Comparison of ENCODE assay signal across 19 cellular contexts in genomic region chr2:102361632-102362241, GRCh38. TPM values are rescaled to one million over a fixed set of nuclear protein-coding genes. Genes with fewer than 3 reads are reported as not detected.
A peak's percentile ranks its signal among the peaks of the same experiment; 100 is the strongest.
DNase-seq lines count a peak whose midpoint lies in the region; ATAC-seq and TF ChIP-seq lines count a peak whose summit lies in the region.
"Had no signal": no experiment of that assay in that cellular context is flagged by ENCODE, and none has a peak within 500 bp of the region (broad histone marks: within the 10 kb centered on the region; RNA-seq: fewer than 3 reads in every experiment).

No MANE protein-coding gene starts in this region.

- H3K36me3 ChIP-seq in Caco-2 (ENCODE audit: control insufficient read depth, insufficient read depth, low read length) = no peaks in the 10 kb centered on the region
- H3K36me3 ChIP-seq: BLaER1, HAP-1 had no signal

- BruUV-seq in Caco-2 (replicated peaks; lab: Mats Ljungman, UMichigan) = no TSS peak

- H3K27me3 ChIP-seq in CD4-positive, alpha-beta T cell (ENCODE audit: control insufficient read depth, insufficient read depth, low read length) = no peaks in the 10 kb centered on the region
- no peaks in the 10 kb centered on the region for H3K27me3 ChIP-seq in Caco-2 (replicated peaks; ENCODE audit: control insufficient read depth, insufficient read depth, low read length)

- H3K27ac ChIP-seq in CD4-positive, alpha-beta T cell (ENCODE audit: low read depth, low read length) = no peak overlapping the region
- H3K27ac ChIP-seq: BLaER1, PC-9 had no signal

- H3K4me3 Mint-ChIP-seq in activated CD4-positive, alpha-beta T cell treated with anti-CD3 and anti-CD28 coated beads for 36 hours = no peak overlapping the region
- no peak overlapping the region for H3K4me3 Mint-ChIP-seq in CD4-positive, alpha-beta T cell
- H3K4me3 Mint-ChIP-seq in activated T-helper 1 cell treated with anti-CD3 and anti-CD28 coated beads, Interleukin-12 subunit alpha, Interleukin-12 subunit beta, Interleukin-2, Interleukin-4 antibody, amounts not matched to agents 30 ng/mL and 10 ng/mL and 1 ng/mL, durations not matched to agents 14 hours and 24 hours and 36 hours = peak overlapping the region; percentile 69
- H3K4me3 Mint-ChIP-seq in immature natural killer cell = peak overlapping the region in 1 of 5 donors; percentile 33
- no peak overlapping the region for H3K4me3 Mint-ChIP-seq in Caco-2 (ENCODE audit: unreplicated experiment)

- TF ChIP-seq CTCF in CD4-positive, alpha-beta T cell (IDR thresholded peaks at IDR 0.05) = no peak
- no peak for TF ChIP-seq CTCF in Caco-2 (IDR thresholded peaks at IDR 0.05; ENCODE audit: insufficient read depth in 1 of 2, low read depth in 1 of 2, low read length in 1 of 2, severe bottlenecking in 1 of 2, unreplicated experiment in 1 of 2)

- peaks cover 79% of the 10 kb centered on the region for H3K4me1 Mint-ChIP-seq in activated CD4-positive, alpha-beta T cell treated with anti-CD3 and anti-CD28 coated beads for 36 hours
- H3K4me1 Mint-ChIP-seq in CD4-positive, alpha-beta T cell (ENCODE audit: low read depth) = peaks cover 60% of the 10 kb centered on the region
- H3K4me1 Mint-ChIP-seq in activated T-helper 1 cell treated with anti-CD3 and anti-CD28 coated beads, Interleukin-12 subunit alpha, Interleukin-12 subunit beta, Interleukin-2, Interleukin-4 antibody, amounts not matched to agents 30 ng/mL and 10 ng/mL and 1 ng/mL, durations not matched to agents 14 hours and 24 hours and 36 hours (ENCODE audit: low read depth) = peaks cover 92% of the 10 kb centered on the region
- H3K4me1 Mint-ChIP-seq in immature natural killer cell (peaks cover 82 to 91% of the 10 kb centered on the region in 2 donors), Caco-2 (ENCODE audit: low read depth, unreplicated experiment) (no peaks in the 10 kb centered on the region)

- no peak for ATAC-seq in activated CD4-positive, alpha-beta T cell treated with anti-CD3 and anti-CD28 coated beads for 36 hours
- no peak for ATAC-seq in CD4-positive, alpha-beta T cell (ENCODE audit: poor library complexity)

- peaks cover 73% of the 10 kb centered on the region for H3K36me3 Mint-ChIP-seq in activated CD4-positive, alpha-beta T cell treated with anti-CD3 and anti-CD28 coated beads for 36 hours (ENCODE audit: low read depth)
- H3K36me3 Mint-ChIP-seq in CD4-positive, alpha-beta T cell (ENCODE audit: low read depth) = peaks cover 44% of the 10 kb centered on the region
- H3K36me3 Mint-ChIP-seq in activated T-helper 1 cell treated with anti-CD3 and anti-CD28 coated beads, Interleukin-12 subunit alpha, Interleukin-12 subunit beta, Interleukin-2, Interleukin-4 antibody, amounts not matched to agents 30 ng/mL and 10 ng/mL and 1 ng/mL, durations not matched to agents 14 hours and 24 hours and 36 hours (ENCODE audit: low read depth) = peaks cover 82% of the 10 kb centered on the region
- H3K36me3 Mint-ChIP-seq in immature natural killer cell (peaks cover 33 to 54% (median 40%) of the 10 kb centered on the region in 3 donors), Caco-2 (ENCODE audit: insufficient read depth, unreplicated experiment) (no peaks in the 10 kb centered on the region)

- POLR2A ChIA-PET in activated CD4-positive, alpha-beta T cell treated with anti-CD3 and anti-CD28 coated beads for 36 hours (lab: Charles Lee) = interaction anchor here (0.7 kb wide), 1 partner anchor 117 kb away, joined by 9 read pairs; no protein-coding TSS in a partner anchor
- POLR2A ChIA-PET in CD4-positive, alpha-beta T cell (lab: Charles Lee) = no interaction called here
- POLR2A ChIA-PET in Caco-2 (lab: Charles Lee) = no interaction called here

- no peak overlapping the region for H3K4me3 ChIP-seq in Caco-2 (ENCODE audit: low read depth, low read length)
- H3K4me3 ChIP-seq: BLaER1, HAP-1, PC-9 had no signal

- CTCF ChIA-PET in activated CD4-positive, alpha-beta T cell treated with anti-CD3 and anti-CD28 coated beads for 36 hours (lab: Charles Lee) = no interaction called here
- CTCF ChIA-PET in CD4-positive, alpha-beta T cell (lab: Charles Lee) = interaction anchor here (1.1 kb wide), 1 partner anchor 81 kb away, joined by 3 read pairs; no protein-coding TSS in a partner anchor
- CTCF ChIA-PET in Caco-2 (lab: Charles Lee) = no interaction called here

- no peaks in the 10 kb centered on the region for H3K27me3 Mint-ChIP-seq in activated CD4-positive, alpha-beta T cell treated with anti-CD3 and anti-CD28 coated beads for 36 hours
- H3K27me3 Mint-ChIP-seq in CD4-positive, alpha-beta T cell = no peaks in the 10 kb centered on the region
- no peaks in the 10 kb centered on the region for H3K27me3 Mint-ChIP-seq in activated T-helper 1 cell treated with anti-CD3 and anti-CD28 coated beads, Interleukin-12 subunit alpha, Interleukin-12 subunit beta, Interleukin-2, Interleukin-4 antibody, amounts not matched to agents 30 ng/mL and 10 ng/mL and 1 ng/mL, durations not matched to agents 14 hours and 24 hours and 36 hours (ENCODE audit: insufficient read depth)
- H3K27me3 Mint-ChIP-seq in immature natural killer cell (ENCODE audit: low read depth in 3 of 3) (peaks cover 0 to 8% (median 3%) of the 10 kb centered on the region in 3 donors), Caco-2 (ENCODE audit: insufficient read depth, unreplicated experiment) (peaks cover 8% of the 10 kb centered on the region)

- H3K9me3 Mint-ChIP-seq in activated CD4-positive, alpha-beta T cell treated with anti-CD3 and anti-CD28 coated beads for 36 hours (ENCODE audit: low read depth) = peaks cover 24% of the 10 kb centered on the region
- peaks cover 5% of the 10 kb centered on the region for H3K9me3 Mint-ChIP-seq in CD4-positive, alpha-beta T cell
- H3K9me3 Mint-ChIP-seq in activated T-helper 1 cell treated with anti-CD3 and anti-CD28 coated beads, Interleukin-12 subunit alpha, Interleukin-12 subunit beta, Interleukin-2, Interleukin-4 antibody, amounts not matched to agents 30 ng/mL and 10 ng/mL and 1 ng/mL, durations not matched to agents 14 hours and 24 hours and 36 hours = peaks cover 33% of the 10 kb centered on the region
- H3K9me3 Mint-ChIP-seq in immature natural killer cell = peaks cover 0 to 9% (median 7%) of the 10 kb centered on the region in 6 donors
- H3K9me3 Mint-ChIP-seq in Caco-2 (ENCODE audit: unreplicated experiment) = peaks cover 19% of the 10 kb centered on the region

- H3K9me3 ChIP-seq in CD4-positive, alpha-beta T cell (ENCODE audit: control insufficient read depth, low read length) = peaks cover 15% of the 10 kb centered on the region
- peaks cover 6% of the 10 kb centered on the region; the same call in 1 of the 2 replicates for H3K9me3 ChIP-seq in Caco-2
- H3K9me3 ChIP-seq: HAP-1 had no signal

- H3K4me1 ChIP-seq in Caco-2 = no peaks in the 10 kb centered on the region
- H3K4me1 ChIP-seq: HAP-1 had no signal

- peak overlapping the region; percentile 39 for H3K27ac Mint-ChIP-seq in activated CD4-positive, alpha-beta T cell treated with anti-CD3 and anti-CD28 coated beads for 36 hours
- peak overlapping the region; percentile 40 for H3K27ac Mint-ChIP-seq in CD4-positive, alpha-beta T cell
- peak overlapping the region; percentile 85 for H3K27ac Mint-ChIP-seq in activated T-helper 1 cell treated with anti-CD3 and anti-CD28 coated beads, Interleukin-12 subunit alpha, Interleukin-12 subunit beta, Interleukin-2, Interleukin-4 antibody, amounts not matched to agents 30 ng/mL and 10 ng/mL and 1 ng/mL, durations not matched to agents 14 hours and 24 hours and 36 hours
- peak overlapping the region in 5 of 6 donors; percentile 47 to 83 (median 68) for H3K27ac Mint-ChIP-seq in immature natural killer cell
- H3K27ac Mint-ChIP-seq in Caco-2 (ENCODE audit: unreplicated experiment) = no peak overlapping the region

- no peak for DNase-seq in activated CD4-positive, alpha-beta T cell treated with anti-CD3 and anti-CD28 coated beads for 36 hours
- DNase-seq in activated CD4-positive, alpha-beta T cell treated with anti-CD3 and anti-CD28 coated beads for 4 hours = no peak
- DNase-seq in CD4-positive, alpha-beta T cell = no peak
- DNase-seq in activated T-helper 1 cell treated with anti-CD3 and anti-CD28 coated beads, Interleukin-12 subunit alpha, Interleukin-12 subunit beta, Interleukin-2, Interleukin-4 antibody, amounts not matched to agents 30 ng/mL and 10 ng/mL and 1 ng/mL, durations not matched to agents 14 hours and 24 hours and 36 hours (ENCODE audit: low spot score) = no peak
- DNase-seq in immature natural killer cell = no peak
- DNase-seq in NCI-H2081 treated with DMSO at 0.1 percent for 48 hours (lab: John Stamatoyannopoulos, UW) = no peak
- no peak for DNase-seq in Caco-2
- DNase-seq in activated CD8-positive, alpha-beta memory T cell treated with anti-CD3 and anti-CD28 coated beads, Interleukin-2, amount 50 U/mL, for 48 hours = no peak
- DNase-seq: 8988T, Karpas-422, NCI-H187 treated with DMSO at 0.1 percent for 48 hours, NCI-H2171, NCI-H446 treated with DMSO at 0.1 percent for 48 hours, NCI-H774, PC-9 had no signal

- intact Hi-C loops in activated CD4-positive, alpha-beta T cell treated with anti-CD3 and anti-CD28 coated beads for 36 hours (cut with DNase I, micrococcal nuclease) = loop anchor here (10.0 kb wide), 2 partner anchors 277 to 627 kb away; no protein-coding TSS in a partner anchor
- intact Hi-C loops in CD4-positive, alpha-beta T cell (cut with DNase I, micrococcal nuclease) = no loop called here
- intact Hi-C loops in activated T-helper 1 cell treated with anti-CD3 and anti-CD28 coated beads, Interleukin-12 subunit alpha, Interleukin-12 subunit beta, Interleukin-2, Interleukin-4 antibody, amounts not matched to agents 30 ng/mL and 10 ng/mL and 1 ng/mL, durations not matched to agents 14 hours and 24 hours and 36 hours (cut with micrococcal nuclease) = loop anchor here (1.0 to 10.0 kb wide), 2 partner anchors 12 to 357 kb away; no protein-coding TSS in a partner anchor
- intact Hi-C loops in Caco-2 (cut with micrococcal nuclease; ENCODE audit: unreplicated experiment) = no loop called here

RNA-seq across cellular contexts. Expression of gene IL18R1, which starts 6.1 kb away (rescaled TPM):
- 10 to 100 TPM; 22.4 to 23.4 TPM for total RNA-seq in activated CD4-positive, alpha-beta T cell treated with anti-CD3 and anti-CD28 coated beads for 36 hours
- 1 to 10 TPM; 7.6 to 9.1 TPM for total RNA-seq in CD4-positive, alpha-beta T cell
- 57.8 and 61.3 TPM in 2 replicates for total RNA-seq in activated T-helper 1 cell treated with anti-CD3 and anti-CD28 coated beads, Interleukin-12 subunit alpha, Interleukin-12 subunit beta, Interleukin-2, Interleukin-4 antibody, amounts not matched to agents 30 ng/mL and 10 ng/mL and 1 ng/mL, durations not matched to agents 14 hours and 24 hours and 36 hours
- polyA plus RNA-seq in immature natural killer cell = 10 to 100 TPM; 32.9 to 49.9 (median 37.4) TPM
- not detected in 2 replicates for total RNA-seq in Caco-2 (2022)
- total RNA-seq: G401 had no signal

RNA-seq across cellular contexts. Expression of gene IL1RL1, which starts 50.4 kb away (rescaled TPM):
- under 1 TPM; 0.26 to 0.27 TPM for total RNA-seq in activated CD4-positive, alpha-beta T cell treated with anti-CD3 and anti-CD28 coated beads for 36 hours
- total RNA-seq in CD4-positive, alpha-beta T cell = not detected
- 3.9 and 4.8 TPM in 2 replicates for total RNA-seq in activated T-helper 1 cell treated with anti-CD3 and anti-CD28 coated beads, Interleukin-12 subunit alpha, Interleukin-12 subunit beta, Interleukin-2, Interleukin-4 antibody, amounts not matched to agents 30 ng/mL and 10 ng/mL and 1 ng/mL, durations not matched to agents 14 hours and 24 hours and 36 hours
- polyA plus RNA-seq in immature natural killer cell = 1 to 10 TPM in 1 of 3 donors, under 1 TPM in 1, not detected in 1; 0.48 to 1.8 TPM
- not detected in 2 replicates for total RNA-seq in Caco-2 (2022)
- total RNA-seq: G401, SK-MEL-5 had no signal

Comparison
In these comparisons a context has a peak if more than half of its experiments do, and no peak if none do; other contexts are left out.
1. intact Hi-C loops: an anchor here in activated CD4-positive, alpha-beta T cell treated with anti-CD3 and anti-CD28 coated beads for 36 hours (10.0 kb wide) and activated T-helper 1 cell treated with anti-CD3 and anti-CD28 coated beads, Interleukin-12 subunit alpha, Interleukin-12 subunit beta, Interleukin-2, Interleukin-4 antibody, amounts not matched to agents 30 ng/mL and 10 ng/mL and 1 ng/mL, durations not matched to agents 14 hours and 24 hours and 36 hours (1.0 to 10.0 kb wide); none called in CD4-positive, alpha-beta T cell and Caco-2.